In the genomic region with DNA sequence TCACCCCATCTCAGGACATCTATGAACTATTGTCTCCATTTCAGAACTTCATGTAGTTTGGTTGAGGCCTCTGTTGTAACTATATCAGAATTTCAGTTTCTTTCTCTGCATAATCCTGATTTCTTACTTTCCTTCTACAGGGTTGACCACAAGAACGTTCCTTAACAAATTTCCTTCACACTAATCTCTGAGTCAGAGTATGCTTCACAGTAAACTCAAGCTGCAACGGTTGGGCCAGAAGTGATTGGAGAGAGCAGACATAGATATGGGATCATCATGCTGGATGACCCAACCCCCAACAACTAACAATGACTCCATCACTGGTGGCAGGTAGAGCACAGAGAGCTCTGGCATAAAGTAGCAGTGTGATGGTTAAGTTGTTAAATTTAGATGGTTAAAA, we compare ENCODE assay signal across 17 cellular contexts.
DNase-seq lines count a peak whose midpoint lies in the region; ATAC-seq and TF ChIP-seq lines count a peak whose summit lies in the region.
"Had no signal": no experiment of that assay in that cellular context is flagged by ENCODE, and none has a peak within 500 bp of the region (broad histone marks: within the 10 kb centered on the region; RNA-seq: fewer than 3 reads in every experiment).

No MANE protein-coding gene starts in this region.

- H3K27me3 ChIP-seq in MG63 (no peaks in the 10 kb centered on the region), brain microvascular endothelial cell (replicated peaks) (no peaks in the 10 kb centered on the region), MM.1S (replicated peaks; ENCODE audit: insufficient read depth, low read length) (no peaks in the 10 kb centered on the region)
- H3K27me3 ChIP-seq: BLaER1, cardiac muscle cell, uterus had no signal

- H3K79me2 ChIP-seq in MM.1S (ENCODE audit: low read length) = no peaks in the 10 kb centered on the region

- peak overlapping the region; percentile 25 for H3K27ac ChIP-seq in brain microvascular endothelial cell
- H3K27ac ChIP-seq in MM.1S (ENCODE audit: low read length) = no peak overlapping the region
- H3K27ac ChIP-seq: BLaER1, cardiac muscle cell, uterus had no signal

- no peaks in the 10 kb centered on the region for H3K4me1 ChIP-seq in MM.1S (ENCODE audit: low read length)
- H3K4me1 ChIP-seq: BLaER1, uterus had no signal

- H3K36me3 ChIP-seq in MG63 (no peaks in the 10 kb centered on the region), brain microvascular endothelial cell (replicated peaks) (no peaks in the 10 kb centered on the region), MM.1S (replicated peaks; ENCODE audit: insufficient read depth, low read length) (no peaks in the 10 kb centered on the region)
- H3K36me3 ChIP-seq: BLaER1, cardiac muscle cell, uterus had no signal

- peak; percentile 68 for DNase-seq in AG09309 (ENCODE audit: low read depth)
- peak; percentile 79 for DNase-seq in MG63
- DNase-seq in brain microvascular endothelial cell = peak; percentile 85
- DNase-seq in kidney glomerular epithelial cell (lab: John Stamatoyannopoulos, UW) = peak; percentile 41
- DNase-seq in NCI-H1436 (lab: John Stamatoyannopoulos, UW) = no peak
- DNase-seq in MV-4-11 (lab: John Stamatoyannopoulos, UW) = no peak
- no peak for DNase-seq in MM.1S
- DNase-seq: activated CD4-positive, alpha-beta memory T cell treated with anti-CD3 and anti-CD28 coated beads for 36 hours; mesendoderm; NCI-H1105 treated with DMSO at 0.1 percent for 48 hours; posterior cingulate gyrus; stimulated activated CD4-positive, alpha-beta T cell treated with anti-CD3 and anti-CD28 coated beads, Interleukin-2, amount 100 ng/mL, for 24 hours; uterus had no signal

- in situ Hi-C loops in brain microvascular endothelial cell (cut with HindIII; ENCODE audit: low pct_ligation_motif_present, low sequenced_read_pairs) = no loop called here

- H3K4me3 ChIP-seq in AG09309 (ENCODE audit: control insufficient read depth, low read depth, low read length) (no peak overlapping the region), MG63 (no peak overlapping the region), brain microvascular endothelial cell (ENCODE audit: low read depth, low read length) (no peak overlapping the region), MM.1S (ENCODE audit: low read length) (no peak overlapping the region)
- H3K4me3 ChIP-seq: BLaER1, cardiac muscle cell, uterus had no signal

- H3K9me3 ChIP-seq in MG63 (no peaks in the 10 kb centered on the region), MM.1S (replicated peaks; ENCODE audit: insufficient read depth, low read length) (no peaks in the 10 kb centered on the region)
- H3K9me3 ChIP-seq: BLaER1, uterus had no signal

- H3K9me2 ChIP-seq in MM.1S (replicated peaks; ENCODE audit: insufficient read depth, low read length) = no peaks in the 10 kb centered on the region

- no peak overlapping the region for H3K9ac ChIP-seq in MM.1S (ENCODE audit: low read length)
- H3K9ac ChIP-seq: BLaER1 had no signal

- no peak for ATAC-seq in GM21619 (IDR thresholded peaks at IDR 0.05; ENCODE audit: unreplicated experiment)
- ATAC-seq: HCT116 had no signal

- H4K20me1 ChIP-seq in MM.1S (ENCODE audit: insufficient read depth, low read length) = no peaks in the 10 kb centered on the region
- H4K20me1 ChIP-seq: BLaER1 had no signal

- H2AFZ ChIP-seq in MM.1S (ENCODE audit: low read length) = no peak overlapping the region

- no peaks in the 10 kb centered on the region for H3F3A ChIP-seq in MM.1S (ENCODE audit: insufficient read depth, low read length)

- no peak overlapping the region for H3K4me2 ChIP-seq in MM.1S (ENCODE audit: low read depth, low read length)
- H3K4me2 ChIP-seq: BLaER1 had no signal

- TF ChIP-seq CTCF in AG09309 (IDR thresholded peaks at IDR 0.05; ENCODE audit: control insufficient read depth, insufficient read depth, low read depth, low read length, missing control alignments) (no peak), brain microvascular endothelial cell (IDR thresholded peaks at IDR 0.05; ENCODE audit: low read depth, low read length, missing control alignments) (no peak), MM.1S (IDR thresholded peaks at IDR 0.05; ENCODE audit: low read length) (no peak)

Comparison
In these comparisons a context has a peak if more than half of its experiments do, and no peak if none do; other contexts are left out.
1. DNase-seq: peak in AG09309 (single experiment), MG63 (single experiment), brain microvascular endothelial cell (single experiment) and kidney glomerular epithelial cell (single experiment); none in NCI-H1436 (single experiment), MV-4-11 (single experiment) and MM.1S (single experiment).